In the genomic region with DNA sequence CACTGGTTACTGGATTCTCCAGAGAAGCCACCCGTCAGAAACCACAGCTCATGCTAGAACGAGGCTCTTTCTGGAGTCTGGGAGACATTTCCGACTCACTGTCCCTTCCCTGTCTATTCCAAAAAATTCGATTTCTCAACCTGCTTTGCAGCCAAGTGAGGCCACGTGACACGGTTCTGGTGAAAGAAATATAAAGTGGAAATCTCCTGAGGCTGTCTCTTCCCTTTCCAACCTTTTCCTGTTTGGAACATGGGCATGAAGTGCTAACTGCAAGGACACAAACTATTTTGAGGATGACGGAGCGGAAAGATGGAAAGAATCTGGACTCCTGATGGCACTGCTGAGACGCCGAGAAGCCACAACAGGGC, we compare ENCODE assay signal across 15 cellular contexts. TPM values are rescaled to one million over a fixed set of nuclear protein-coding genes. Genes with fewer than 3 reads are reported as not detected.
DNase-seq lines count a peak whose midpoint lies in the region; ATAC-seq and TF ChIP-seq lines count a peak whose summit lies in the region.
"Had no signal": no experiment of that assay in that cellular context is flagged by ENCODE, and none has a peak within 500 bp of the region (broad histone marks: within the 10 kb centered on the region; RNA-seq: fewer than 3 reads in every experiment).

No MANE protein-coding gene starts in this region.

- TF ChIP-seq POLR2A in esophagus muscularis mucosa (IDR thresholded peaks at IDR 0.05; ENCODE audit: low read depth): no peak
- TF ChIP-seq POLR2A in thyroid gland (IDR thresholded peaks at IDR 0.05): no peak

- peak; percentile 53 for DNase-seq in GM04504 (ENCODE audit: low read depth)
- DNase-seq in esophagus muscularis mucosa (ENCODE audit: extremely low spot score): no peak
- DNase-seq in right cardiac atrium: no peak
- peak; percentile 11 to 14 for DNase-seq in thyroid gland
- DNase-seq in DMS 273 treated with DMSO at 0.1 percent for 48 hours (lab: John Stamatoyannopoulos, UW): no peak
- DNase-seq in SKM-1 treated with dmso at 0.1 percent for 144 hours (lab: John Stamatoyannopoulos, UW; ENCODE audit: unreplicated experiment): no peak
- no peak for DNase-seq in activated CD8-positive, alpha-beta memory T cell treated with anti-CD3 and anti-CD28 coated beads, Interleukin-2, amount 10 ng/mL, durations not matched to agents 7 days and 5 days
- DNase-seq: activated CD4-positive, alpha-beta T cell treated with anti-CD3 and anti-CD28 coated beads for 48 hours; DND-41; kidney glomerular epithelial cell; NCI-H1092 treated with DMSO at 0.1 percent for 48 hours; NCI-H526 treated with DMSO at 0.1 percent for 48 hours; SHP77 had no signal

- H3K27ac Mint-ChIP-seq in activated CD8-positive, alpha-beta memory T cell treated with anti-CD3 and anti-CD28 coated beads, Interleukin-2, amount 10 ng/mL, durations not matched to agents 7 days and 5 days: no peak overlapping the region
- H3K27ac Mint-ChIP-seq: nephron had no signal

- H3K27me3 Mint-ChIP-seq in activated CD8-positive, alpha-beta memory T cell treated with anti-CD3 and anti-CD28 coated beads, Interleukin-2, amount 10 ng/mL, durations not matched to agents 7 days and 5 days: peaks cover 3% of the 10 kb centered on the region
- H3K27me3 Mint-ChIP-seq: central memory CD8-positive, alpha-beta T cell had no signal

- peak overlapping the region; percentile 79 to 86 (median 82) for H3K27ac ChIP-seq in esophagus muscularis mucosa (replicated peaks in 1 of 4)
- H3K27ac ChIP-seq in right cardiac atrium (ENCODE audit: low read length): no peak overlapping the region
- H3K27ac ChIP-seq in thyroid gland: no peak overlapping the region

- peaks cover 9% of the 10 kb centered on the region for H3K4me1 Mint-ChIP-seq in activated CD8-positive, alpha-beta memory T cell treated with anti-CD3 and anti-CD28 coated beads, Interleukin-2, amount 10 ng/mL, durations not matched to agents 7 days and 5 days
- H3K4me1 Mint-ChIP-seq: central memory CD8-positive, alpha-beta T cell; nephron had no signal

- ATAC-seq in right cardiac atrium: peak; percentile 32 to 47
- ATAC-seq in activated CD8-positive, alpha-beta memory T cell treated with anti-CD3 and anti-CD28 coated beads, Interleukin-2, amount 10 ng/mL, durations not matched to agents 7 days and 5 days: no peak

- CTCF ChIA-PET in activated CD8-positive, alpha-beta memory T cell treated with anti-CD3 and anti-CD28 coated beads, Interleukin-2, amount 10 ng/mL, durations not matched to agents 7 days and 5 days (lab: Charles Lee): interaction anchor here (1.8 kb wide), 1 partner anchor 15 kb away, joined by 9 read pairs; no protein-coding TSS in a partner anchor

- H3K4me3 ChIP-seq in esophagus muscularis mucosa (no peak overlapping the region), right cardiac atrium (ENCODE audit: low read length) (no peak overlapping the region), thyroid gland (replicated peaks in 1 of 3) (no peak overlapping the region)

- no peak for TF ChIP-seq CTCF in esophagus muscularis mucosa (IDR thresholded peaks at IDR 0.05)
- TF ChIP-seq CTCF in thyroid gland (IDR thresholded peaks at IDR 0.05): no peak

- H3K4me1 ChIP-seq in esophagus muscularis mucosa: peaks cover 0 to 55% (median 48%) of the 10 kb centered on the region in 4 donors
- no peaks in the 10 kb centered on the region for H3K4me1 ChIP-seq in right cardiac atrium (ENCODE audit: control insufficient read depth, insufficient read depth, low read length)
- H3K4me1 ChIP-seq in thyroid gland: peaks cover 0 to 8% of the 10 kb centered on the region in 2 donors

- no peaks in the 10 kb centered on the region for H3K36me3 Mint-ChIP-seq in activated CD8-positive, alpha-beta memory T cell treated with anti-CD3 and anti-CD28 coated beads, Interleukin-2, amount 10 ng/mL, durations not matched to agents 7 days and 5 days

- WGBS in esophagus muscularis mucosa: 55% methylated on average over 10 of the region's 10 CpGs
- 46% methylated on average over 10 of the region's 10 CpGs for WGBS in right cardiac atrium
- WGBS in thyroid gland, 2 donors: 68 to 75% methylated on average over 10 of the region's 10 CpGs

- no peak overlapping the region for H3K4me3 Mint-ChIP-seq in activated CD8-positive, alpha-beta memory T cell treated with anti-CD3 and anti-CD28 coated beads, Interleukin-2, amount 10 ng/mL, durations not matched to agents 7 days and 5 days
- H3K4me3 Mint-ChIP-seq: central memory CD8-positive, alpha-beta T cell; nephron had no signal

- H3K36me3 ChIP-seq in esophagus muscularis mucosa (no peaks in the 10 kb centered on the region), thyroid gland (no peaks in the 10 kb centered on the region)

- H3K9me3 Mint-ChIP-seq in activated CD8-positive, alpha-beta memory T cell treated with anti-CD3 and anti-CD28 coated beads, Interleukin-2, amount 10 ng/mL, durations not matched to agents 7 days and 5 days (ENCODE audit: low read depth): no peaks in the 10 kb centered on the region
- H3K9me3 Mint-ChIP-seq: central memory CD8-positive, alpha-beta T cell; nephron had no signal

- TF ChIP-seq EP300 in esophagus muscularis mucosa (IDR thresholded peaks at IDR 0.05): no peak

- H3K9me3 ChIP-seq in esophagus muscularis mucosa: no peaks in the 10 kb centered on the region
- H3K9me3 ChIP-seq in right cardiac atrium (ENCODE audit: control insufficient read depth, low read length): no peaks in the 10 kb centered on the region
- H3K9me3 ChIP-seq in thyroid gland: no peaks in the 10 kb centered on the region

- H3K27me3 ChIP-seq in esophagus muscularis mucosa (no peaks in the 10 kb centered on the region), right cardiac atrium (ENCODE audit: control insufficient read depth, insufficient read depth) (no peaks in the 10 kb centered on the region), thyroid gland (no peaks in the 10 kb centered on the region)

- intact Hi-C loops in esophagus muscularis mucosa (cut with DNase I) (no loop called here), right cardiac atrium (cut with DNase I) (no loop called here), thyroid gland (cut with DNase I) (no loop called here)

RNA-seq across cellular contexts. Expression of gene PTGS1, which starts 6.1 kb away (rescaled TPM):
- total RNA-seq in esophagus muscularis mucosa (100 to 1,000 TPM in 1 of 4 donors, 10 to 100 TPM in 3; 72.2 to 119 (median 84.1) TPM), right cardiac atrium (10 to 100 TPM; 11.7 to 29.2 (median 22.6) TPM), thyroid gland (1 to 10 TPM; 2.3 to 4.0 (median 3.5) TPM)
- polyA plus RNA-seq in right cardiac atrium: 4.5 TPM
- 1 to 10 TPM in 1 of 2 experiments, under 1 TPM in 1; 0.35 to 1.0 TPM for total RNA-seq in activated CD8-positive, alpha-beta memory T cell treated with anti-CD3 and anti-CD28 coated beads, Interleukin-2, amount 10 ng/mL, durations not matched to agents 7 days and 5 days

Comparison
In these comparisons a context has a peak if more than half of its experiments do, and no peak if none do; other contexts are left out.
1. DNase-seq: peak in GM04504 (single experiment) and thyroid gland (2 of 2); none in esophagus muscularis mucosa (single experiment), right cardiac atrium (0 of 3), DMS 273 treated with DMSO at 0.1 percent for 48 hours (single experiment), SKM-1 treated with dmso at 0.1 percent for 144 hours (single experiment) and activated CD8-positive, alpha-beta memory T cell treated with anti-CD3 and anti-CD28 coated beads, Interleukin-2, amount 10 ng/mL, durations not matched to agents 7 days and 5 days (single experiment).
2. H3K27ac ChIP-seq: peak in esophagus muscularis mucosa (4 of 4); none in right cardiac atrium (single experiment) and thyroid gland (0 of 3).